In genomic region chr7:114026486-114027089, GRCh38 we compare ENCODE assay signal across 9 cellular contexts.
DNase-seq lines count a peak whose midpoint lies in the region; ATAC-seq and TF ChIP-seq lines count a peak whose summit lies in the region.
"Had no signal": no experiment of that assay in that cellular context is flagged by ENCODE, and none has a peak within 500 bp of the region (broad histone marks: within the 10 kb centered on the region; RNA-seq: fewer than 3 reads in every experiment).

No MANE protein-coding gene starts in this region.

- POLR2A ChIA-PET in activated CD4-positive, alpha-beta T cell treated with anti-CD3 and anti-CD28 coated beads, Interleukin-2, amount 10 ng/mL, durations not matched to agents 7 days and 5 days (lab: Charles Lee) = no interaction called here
- POLR2A ChIA-PET in PC-3 (lab: Charles Lee; ENCODE audit: unreplicated experiment) = no interaction called here

- peaks cover 4% of the 10 kb centered on the region for H3K27me3 Mint-ChIP-seq in activated CD4-positive, alpha-beta T cell treated with anti-CD3 and anti-CD28 coated beads, Interleukin-2, amount 10 ng/mL, durations not matched to agents 7 days and 5 days
- H3K27me3 Mint-ChIP-seq: dendritic cell treated with granulocyte-macrophage colony-stimulating factor and Interleukin-4, amounts not matched to agents 40 ng/mL and 50 ng/mL, for 4 days had no signal

- CTCF ChIA-PET in activated CD4-positive, alpha-beta T cell treated with anti-CD3 and anti-CD28 coated beads, Interleukin-2, amount 10 ng/mL, durations not matched to agents 7 days and 5 days (lab: Charles Lee) = no interaction called here
- CTCF ChIA-PET in PC-3 (lab: Charles Lee) = no interaction called here

- H3K4me1 ChIP-seq in GM23248 (ENCODE audit: insufficient read depth) (no peaks in the 10 kb centered on the region), Karpas-422 (ENCODE audit: low read length) (no peaks in the 10 kb centered on the region), PC-3 (ENCODE audit: insufficient read depth, low read length) (no peaks in the 10 kb centered on the region)

- TF ChIP-seq CTCF in PC-3 (conservative IDR thresholded peaks at IDR 0.05; ENCODE audit: low read depth, low read length) = peak; percentile 65

- H3K4me3 Mint-ChIP-seq in activated CD4-positive, alpha-beta T cell treated with anti-CD3 and anti-CD28 coated beads, Interleukin-2, amount 10 ng/mL, durations not matched to agents 7 days and 5 days = no peak overlapping the region
- H3K4me3 Mint-ChIP-seq: dendritic cell treated with granulocyte-macrophage colony-stimulating factor and Interleukin-4, amounts not matched to agents 40 ng/mL and 50 ng/mL, for 4 days had no signal

- no TSS peak for BruUV-seq in PC-3 (replicated peaks; lab: Mats Ljungman, UMichigan)

- H3K9ac ChIP-seq in GM23248 = no peak overlapping the region
- H3K9ac ChIP-seq in Karpas-422 (ENCODE audit: low read length) = no peak overlapping the region
- H3K9ac ChIP-seq in PC-3 (ENCODE audit: low read length) = no peak overlapping the region

- H3K27ac ChIP-seq in GM23248 (no peak overlapping the region), Karpas-422 (ENCODE audit: low read length) (no peak overlapping the region), PC-3 (ENCODE audit: low read length) (no peak overlapping the region)

- H3K4me1 Mint-ChIP-seq in activated CD4-positive, alpha-beta T cell treated with anti-CD3 and anti-CD28 coated beads, Interleukin-2, amount 10 ng/mL, durations not matched to agents 7 days and 5 days = no peaks in the 10 kb centered on the region

- H3K36me3 Mint-ChIP-seq in activated CD4-positive, alpha-beta T cell treated with anti-CD3 and anti-CD28 coated beads, Interleukin-2, amount 10 ng/mL, durations not matched to agents 7 days and 5 days (ENCODE audit: low read depth) = no peaks in the 10 kb centered on the region

- H3K27ac Mint-ChIP-seq in activated CD4-positive, alpha-beta T cell treated with anti-CD3 and anti-CD28 coated beads, Interleukin-2, amount 10 ng/mL, durations not matched to agents 7 days and 5 days = no peak overlapping the region
- H3K27ac Mint-ChIP-seq: dendritic cell treated with granulocyte-macrophage colony-stimulating factor and Interleukin-4, amounts not matched to agents 40 ng/mL and 50 ng/mL, for 4 days had no signal

- H2AFZ ChIP-seq in GM23248 (no peak overlapping the region), Karpas-422 (ENCODE audit: low read length) (no peak overlapping the region), PC-3 (ENCODE audit: low read length) (no peak overlapping the region)

- H3K36me3 ChIP-seq in GM23248 (ENCODE audit: low read depth) = no peaks in the 10 kb centered on the region
- no peaks in the 10 kb centered on the region for H3K36me3 ChIP-seq in Karpas-422 (ENCODE audit: insufficient read depth, low read length)
- H3K36me3 ChIP-seq in PC-3 (ENCODE audit: low read depth, low read length) = no peaks in the 10 kb centered on the region

- H4K20me1 ChIP-seq in GM23248 (ENCODE audit: insufficient read depth) = no peaks in the 10 kb centered on the region
- H4K20me1 ChIP-seq in Karpas-422 (ENCODE audit: insufficient read depth, low read depth, low read length) = no peaks in the 10 kb centered on the region
- H4K20me1 ChIP-seq in PC-3 (ENCODE audit: low read length) = no peaks in the 10 kb centered on the region

- H3F3A ChIP-seq in GM23248 (ENCODE audit: insufficient read depth) (no peaks in the 10 kb centered on the region), PC-3 (ENCODE audit: low read length, unreplicated experiment) (no peaks in the 10 kb centered on the region)

- H3K79me2 ChIP-seq in GM23248 (ENCODE audit: insufficient read depth) = no peaks in the 10 kb centered on the region
- H3K79me2 ChIP-seq in Karpas-422 (ENCODE audit: low read length) = no peaks in the 10 kb centered on the region
- no peaks in the 10 kb centered on the region for H3K79me2 ChIP-seq in PC-3 (ENCODE audit: low read length)

- H3K9me2 ChIP-seq in GM23248 (ENCODE audit: insufficient read depth) (no peaks in the 10 kb centered on the region), Karpas-422 (replicated peaks; ENCODE audit: insufficient read depth, low read length) (no peaks in the 10 kb centered on the region), PC-3 (replicated peaks; ENCODE audit: low read length) (no peaks in the 10 kb centered on the region)

- intact Hi-C loops in PC-3 (cut with micrococcal nuclease) (loop anchor here (1.0 kb wide), 3 partner anchors 379 to 1884 kb away; no protein-coding TSS in a partner anchor), posterior vena cava (cut with DNase I) (no loop called here)

- H3K27me3 ChIP-seq in GM23248 (replicated peaks; ENCODE audit: insufficient read depth) (no peaks in the 10 kb centered on the region), Karpas-422 (ENCODE audit: low read length) (no peaks in the 10 kb centered on the region), PC-3 (ENCODE audit: low read length) (peaks cover 39% of the 10 kb centered on the region)

- H3K4me2 ChIP-seq in GM23248 (ENCODE audit: unreplicated experiment) (no peak overlapping the region), Karpas-422 (ENCODE audit: low read depth, low read length, poor library complexity, severe bottlenecking) (no peak overlapping the region), PC-3 (ENCODE audit: low read length) (no peak overlapping the region)

- H3K9me3 Mint-ChIP-seq in activated CD4-positive, alpha-beta T cell treated with anti-CD3 and anti-CD28 coated beads, Interleukin-2, amount 10 ng/mL, durations not matched to agents 7 days and 5 days = no peaks in the 10 kb centered on the region
- H3K9me3 Mint-ChIP-seq: dendritic cell treated with granulocyte-macrophage colony-stimulating factor and Interleukin-4, amounts not matched to agents 40 ng/mL and 50 ng/mL, for 4 days had no signal

- H3K4me3 ChIP-seq in GM23248 (no peak overlapping the region), Karpas-422 (ENCODE audit: low read length) (no peak overlapping the region), PC-3 (ENCODE audit: low read length) (no peak overlapping the region)

- ATAC-seq in PC-3 = peak; percentile 50; the same call in 1 of the 2 replicates

- 0% methylated on average over 1 of the region's 1 CpG for WGBS in GM23248 (ENCODE audit: low coverage in 1 of 2, low lambda C conversion rate in 2 of 2, missing lambda C conversion rate in 2 of 2), 2 experiments

- no peaks in the 10 kb centered on the region for H3K9me3 ChIP-seq in GM23248 (ENCODE audit: low read depth)
- no peaks in the 10 kb centered on the region for H3K9me3 ChIP-seq in Karpas-422 (ENCODE audit: low read length)
- no peaks in the 10 kb centered on the region for H3K9me3 ChIP-seq in PC-3 (ENCODE audit: low read length)

- in situ Hi-C loops in GM23248 (cut with MboI) = no loop called here

- peak; percentile 52 for DNase-seq in activated CD4-positive, alpha-beta T cell treated with anti-CD3 and anti-CD28 coated beads, Interleukin-2, amount 10 ng/mL, durations not matched to agents 7 days and 5 days
- DNase-seq in activated CD4-positive, alpha-beta T cell treated with anti-CD3 and anti-CD28 coated beads for 1 hour = no peak
- peak; percentile 68 for DNase-seq in GM23248
- DNase-seq in Karpas-422 = peak; percentile 91
- DNase-seq in PC-3 = peak; percentile 82
- peak; percentile 57 to 67 for DNase-seq in dermis microvascular lymphatic vessel endothelial cell (ENCODE audit: low read depth in 2 of 2)
- peak; percentile 88 for DNase-seq in myocyte (ENCODE audit: low read depth)
- DNase-seq in posterior vena cava (ENCODE audit: low spot score) = no peak

Comparison
In these comparisons a context has a peak if more than half of its experiments do, and no peak if none do; other contexts are left out.
1. DNase-seq: peak in activated CD4-positive, alpha-beta T cell treated with anti-CD3 and anti-CD28 coated beads, Interleukin-2, amount 10 ng/mL, durations not matched to agents 7 days and 5 days (single experiment), GM23248 (single experiment), Karpas-422 (single experiment), PC-3 (single experiment), dermis microvascular lymphatic vessel endothelial cell (2 of 2) and myocyte (single experiment); none in activated CD4-positive, alpha-beta T cell treated with anti-CD3 and anti-CD28 coated beads for 1 hour (single experiment) and posterior vena cava (single experiment).